ENCODE assay signal across 13 cellular contexts in genomic region chr1:30751830-30752650, GRCh38. TPM values are rescaled to one million over a fixed set of nuclear protein-coding genes. Genes with fewer than 3 reads are reported as not detected.
DNase-seq lines count a peak whose midpoint lies in the region; ATAC-seq and TF ChIP-seq lines count a peak whose summit lies in the region.
"Had no signal": no experiment of that assay in that cellular context is flagged by ENCODE, and none has a peak within 500 bp of the region (broad histone marks: within the 10 kb centered on the region; RNA-seq: fewer than 3 reads in every experiment).

No MANE protein-coding gene starts in this region.

- DNase-seq in activated CD4-positive, alpha-beta memory T cell treated with anti-CD3 and anti-CD28 coated beads for 36 hours, result no peak
- no peak for DNase-seq in immature natural killer cell
- no peak for DNase-seq in aorta
- no peak for DNase-seq in retina
- DNase-seq in erythroblast (lab: John Stamatoyannopoulos, UW), result no peak
- DNase-seq: BE2C, T-helper 9 cell had no signal

- peaks cover 57 to 86% (median 74%) of the 10 kb centered on the region in 11 experiments for H3K36me3 ChIP-seq in BLaER1 treated with 17β-estradiol and CSF1 and Interleukin-3, amounts not matched to agents 10 nM and 100 nM
- H3K36me3 ChIP-seq in aorta (ENCODE audit: control insufficient read depth in 1 of 2, insufficient read depth in 2 of 2, low read length in 1 of 2), result no peaks in the 10 kb centered on the region
- H3K36me3 ChIP-seq: BE2C, HAP-1 had no signal

- H3K9me3 ChIP-seq in BLaER1 treated with 17β-estradiol and CSF1 and Interleukin-3, amounts not matched to agents 10 nM and 100 nM (replicated peaks in 1 of 11), result no peaks in the 10 kb centered on the region
- H3K9me3 ChIP-seq in aorta (ENCODE audit: control insufficient read depth, low read length), result no peaks in the 10 kb centered on the region
- H3K9me3 ChIP-seq: BE2C, HAP-1 had no signal

- no peaks in the 10 kb centered on the region for H3K27me3 ChIP-seq in BLaER1 treated with 17β-estradiol and CSF1 and Interleukin-3, amounts not matched to agents 10 nM and 100 nM
- no peaks in the 10 kb centered on the region for H3K27me3 ChIP-seq in aorta (ENCODE audit: control insufficient read depth in 1 of 2, insufficient read depth in 2 of 2, low read length in 1 of 2)
- H3K27me3 ChIP-seq: BE2C had no signal

- TF ChIP-seq POLR2A in erythroblast (IDR thresholded peaks at IDR 0.05; ENCODE audit: low read length), result no peak

- peak overlapping the region; percentile 65 to 100 (median 99); a peak in 21 of 22 replicates for H3K27ac ChIP-seq in BLaER1 treated with 17β-estradiol and CSF1 and Interleukin-3, amounts not matched to agents 10 nM and 100 nM
- H3K27ac ChIP-seq in aorta (ENCODE audit: low read depth in 1 of 2, low read length in 2 of 2), result no peak overlapping the region
- H3K27ac ChIP-seq: epithelial cell of prostate had no signal

- H4K20me1 ChIP-seq in BLaER1 treated with 17β-estradiol and CSF1 and Interleukin-3, amounts not matched to agents 10 nM and 100 nM, result peaks cover 63 to 95% (median 92%) of the 10 kb centered on the region in 11 experiments

- TF ChIP-seq CTCF in GM12875 (IDR thresholded peaks at IDR 0.05; ENCODE audit: borderline replicate concordance, insufficient read depth, low read depth, low read length), result peak; percentile 14; the same call in 1 of the 2 replicates

- peaks cover 29% of the 10 kb centered on the region for H3K36me3 Mint-ChIP-seq in activated CD4-positive, alpha-beta memory T cell treated with anti-CD3 and anti-CD28 coated beads for 36 hours
- H3K36me3 Mint-ChIP-seq in immature natural killer cell, result peaks cover 5 to 13% (median 8%) of the 10 kb centered on the region in 3 donors

- intact Hi-C loops in activated CD4-positive, alpha-beta memory T cell treated with anti-CD3 and anti-CD28 coated beads for 36 hours (cut with micrococcal nuclease), result loop anchor here (10.0 kb wide), 1 partner anchor 1183 kb away; the partner anchor contains the start of gene PTP4A2
- intact Hi-C loops in aorta (cut with DNase I), result no loop called here

- H3K4me1 ChIP-seq in BLaER1 treated with 17β-estradiol and CSF1 and Interleukin-3, amounts not matched to agents 10 nM and 100 nM, result peaks cover 70 to 84% (median 79%) of the 10 kb centered on the region in 10 experiments
- H3K4me1 ChIP-seq in aorta (ENCODE audit: control insufficient read depth in 1 of 2, insufficient read depth in 2 of 2, low read length in 2 of 2), result no peaks in the 10 kb centered on the region
- H3K4me1 ChIP-seq: BE2C, HAP-1 had no signal

- no peaks in the 10 kb centered on the region for H3K9me3 Mint-ChIP-seq in activated CD4-positive, alpha-beta memory T cell treated with anti-CD3 and anti-CD28 coated beads for 36 hours
- H3K9me3 Mint-ChIP-seq in immature natural killer cell, result no peaks in the 10 kb centered on the region

- peak overlapping the region; percentile 80 to 97 (median 91) for H3K4me3 ChIP-seq in BLaER1 treated with 17β-estradiol and CSF1 and Interleukin-3, amounts not matched to agents 10 nM and 100 nM
- H3K4me3 ChIP-seq in GM12875 (ENCODE audit: low read depth, low read length) (peak overlapping the region; percentile 96), aorta (ENCODE audit: low read length in 2 of 2) (no peak overlapping the region)
- H3K4me3 ChIP-seq: HAP-1 had no signal

- CTCF ChIA-PET in activated CD4-positive, alpha-beta memory T cell treated with anti-CD3 and anti-CD28 coated beads for 36 hours (lab: Charles Lee), result interaction anchor here (0.9 to 1.4 kb wide), 4 partner anchors 8 to 32 kb away, joined by 3 to 5 read pairs (median 3); no protein-coding TSS in a partner anchor

- 93 to 94% methylated on average over 8 of the region's 8 CpGs for WGBS in aorta, 2 donors

- peak overlapping the region; percentile 96 for H3K27ac Mint-ChIP-seq in activated CD4-positive, alpha-beta memory T cell treated with anti-CD3 and anti-CD28 coated beads for 36 hours
- H3K27ac Mint-ChIP-seq in immature natural killer cell, result peak overlapping the region; percentile 95 to 100 (median 98)

- no peak for ATAC-seq in aorta (ENCODE audit: low FRiP score)
- ATAC-seq in HG03432 (IDR thresholded peaks at IDR 0.05; ENCODE audit: unreplicated experiment), result no peak

- peak overlapping the region; percentile 95 to 99 (median 99) for H3K9ac ChIP-seq in BLaER1 treated with 17β-estradiol and CSF1 and Interleukin-3, amounts not matched to agents 10 nM and 100 nM

- POLR2A ChIA-PET in activated CD4-positive, alpha-beta memory T cell treated with anti-CD3 and anti-CD28 coated beads for 36 hours (lab: Charles Lee), result interaction anchor here (0.6 to 1.3 kb wide), 2 partner anchors 8 to 535 kb away, joined by 3 to 5 read pairs; no protein-coding TSS in a partner anchor

- peak overlapping the region; percentile 20 for H3K4me3 Mint-ChIP-seq in activated CD4-positive, alpha-beta memory T cell treated with anti-CD3 and anti-CD28 coated beads for 36 hours
- H3K4me3 Mint-ChIP-seq in immature natural killer cell, result peak overlapping the region; percentile 62 to 83 (median 67)

- H3K27me3 Mint-ChIP-seq in activated CD4-positive, alpha-beta memory T cell treated with anti-CD3 and anti-CD28 coated beads for 36 hours, result no peaks in the 10 kb centered on the region
- peaks cover 9 to 36% (median 26%) of the 10 kb centered on the region in 3 donors for H3K27me3 Mint-ChIP-seq in immature natural killer cell (ENCODE audit: low read depth in 3 of 3)

- H3K4me1 Mint-ChIP-seq in activated CD4-positive, alpha-beta memory T cell treated with anti-CD3 and anti-CD28 coated beads for 36 hours (ENCODE audit: low read depth), result peaks cover 91% of the 10 kb centered on the region
- H3K4me1 Mint-ChIP-seq in immature natural killer cell, result peaks cover 98 to 100% of the 10 kb centered on the region in 2 donors

- peak overlapping the region; percentile 91 to 98 (median 95) for H3K4me2 ChIP-seq in BLaER1 treated with 17β-estradiol and CSF1 and Interleukin-3, amounts not matched to agents 10 nM and 100 nM

RNA-seq across cellular contexts. Expression of gene LAPTM5, which starts 5.5 kb away (rescaled TPM):
- 100 to 1,000 TPM; 190 to 196 TPM for total RNA-seq in activated CD4-positive, alpha-beta memory T cell treated with anti-CD3 and anti-CD28 coated beads for 36 hours
- polyA plus RNA-seq in immature natural killer cell, result 100 to 1,000 TPM; 464 to 744 (median 541) TPM
- total RNA-seq in aorta, result 100 to 1,000 TPM; 114 to 116 TPM
- 100 to 1,000 TPM in 1 of 2 donors, 10 to 100 TPM in 1; 18.0 to 122 TPM for polyA plus RNA-seq in aorta

RNA-seq across cellular contexts. Expression of gene MATN1, which starts 28.7 kb away (rescaled TPM):
- under 1 TPM in 1 of 2 experiments, not detected in 1; 0.34 TPM for total RNA-seq in activated CD4-positive, alpha-beta memory T cell treated with anti-CD3 and anti-CD28 coated beads for 36 hours
- not detected for polyA plus RNA-seq in immature natural killer cell
- under 1 TPM in 1 of 2 donors, not detected in 1; 0.42 TPM for total RNA-seq in aorta
- polyA plus RNA-seq in aorta, result not detected
- polyA plus RNA-seq: liver had no signal

Comparison
In these comparisons a context has a peak if more than half of its experiments do, and no peak if none do; other contexts are left out.
1. H3K27ac ChIP-seq: peak in BLaER1 treated with 17β-estradiol and CSF1 and Interleukin-3, amounts not matched to agents 10 nM and 100 nM (11 of 11); none in aorta (0 of 2).
2. H3K4me3 ChIP-seq: peak in BLaER1 treated with 17β-estradiol and CSF1 and Interleukin-3, amounts not matched to agents 10 nM and 100 nM (10 of 10) and GM12875 (single experiment); none in aorta (0 of 2).